In genomic region chr5:19547640-19548039, GRCh38 we compare ENCODE assay signal across 19 cellular contexts.
DNase-seq lines count a peak whose midpoint lies in the region; ATAC-seq, FAIRE-seq and TF ChIP-seq lines count a peak whose summit lies in the region.
"Had no signal": no experiment of that assay in that cellular context is flagged by ENCODE, and none has a peak within 500 bp of the region (broad histone marks: within the 10 kb centered on the region; RNA-seq: fewer than 3 reads in every experiment).

No MANE protein-coding gene starts in this region.

- intact Hi-C loops in ovary (cut with DNase I), result loop anchor here in 1 of 4 donors (10.0 kb wide), 1 partner anchor 983 kb away; no protein-coding TSS in a partner anchor

- no peak for DNase-seq in H54 (ENCODE audit: insufficient read length, low spot score)
- no peak for DNase-seq in RWPE2 (ENCODE audit: low spot score)
- DNase-seq in fibroblast of lung (ENCODE audit: low read depth in 2 of 2), result peak; percentile 72 to 87
- peak; percentile 87 for DNase-seq in renal cortical epithelial cell (ENCODE audit: low read depth)
- DNase-seq in NCI-H2081 (lab: John Stamatoyannopoulos, UW), result no peak
- no peak for DNase-seq in activated CD4-positive, alpha-beta T cell treated with anti-CD3 and anti-CD28 coated beads, Interleukin-2, amount 50 U/mL, for 4 hours
- DNase-seq in NOMO-1 treated with DMSO at 0.1 percent for 48 hours (lab: John Stamatoyannopoulos, UW; ENCODE audit: unreplicated experiment), result no peak
- DNase-seq in ovary, result no peak
- DNase-seq: activated CD4-positive, alpha-beta T cell treated with anti-CD3 and anti-CD28 coated beads for 1 hour; activated T-cell treated with anti-CD3 and anti-CD28 coated beads for 4 hours; gastrocnemius medialis; NCI-H1092 treated with DMSO at 0.1 percent for 48 hours; NCI-H510A; PC-9; stimulated activated CD8-positive, alpha-beta memory T cell treated with anti-CD3 and anti-CD28 coated beads, Interleukin-4, amount 100 ng/mL, for 48 hours; tibial artery had no signal

- TF ChIP-seq POLR2A in H54 (IDR thresholded peaks at IDR 0.05; ENCODE audit: low read depth, low read length) (no peak), ovary (IDR thresholded peaks at IDR 0.05) (no peak)

- H3K27me3 ChIP-seq in RWPE2 (ENCODE audit: insufficient read depth, poor library complexity, severe bottlenecking) (no peaks in the 10 kb centered on the region), fibroblast of lung (ENCODE audit: control insufficient read depth, insufficient read depth, low read length) (no peaks in the 10 kb centered on the region), ovary (no peaks in the 10 kb centered on the region)
- H3K27me3 ChIP-seq: BLaER1, gastrocnemius medialis, tibial artery had no signal

- FAIRE-seq in H54 (lab: Jason Lieb, UNC), result peak; percentile 64
- FAIRE-seq: islet of Langerhans had no signal

- H3K36me3 ChIP-seq in RWPE2 (ENCODE audit: low read depth), result no peaks in the 10 kb centered on the region
- no peaks in the 10 kb centered on the region for H3K36me3 ChIP-seq in fibroblast of lung (ENCODE audit: control insufficient read depth, insufficient read depth, low read length)
- no peaks in the 10 kb centered on the region for H3K36me3 ChIP-seq in ovary
- H3K36me3 ChIP-seq: BLaER1, gastrocnemius medialis, tibial artery had no signal

- no peaks in the 10 kb centered on the region for H4K20me1 ChIP-seq in fibroblast of lung (ENCODE audit: control insufficient read depth, extremely low read depth, insufficient read depth, low read length)
- H4K20me1 ChIP-seq: BLaER1 had no signal

- no peak overlapping the region for H2AFZ ChIP-seq in fibroblast of lung (ENCODE audit: low read length)
- H2AFZ ChIP-seq: GM23338, PC-9 had no signal

- WGBS in ovary, 3 donors, result 4 to 8% (median 6%) methylated on average over 3 of the region's 3 CpGs

- H3K9me3 ChIP-seq in RWPE2 (ENCODE audit: severe bottlenecking) (no peaks in the 10 kb centered on the region), fibroblast of lung (ENCODE audit: control insufficient read depth, insufficient read depth, low read depth, low read length) (no peaks in the 10 kb centered on the region), ovary (no peaks in the 10 kb centered on the region)
- H3K9me3 ChIP-seq: BLaER1, gastrocnemius medialis, tibial artery had no signal

- no peak overlapping the region for H3K27ac ChIP-seq in RWPE2 (ENCODE audit: poor library complexity, severe bottlenecking)
- no peak overlapping the region for H3K27ac ChIP-seq in fibroblast of lung (ENCODE audit: insufficient read depth, low read length)
- H3K27ac ChIP-seq in ovary, result no peak overlapping the region
- H3K27ac ChIP-seq: BLaER1, gastrocnemius medialis, PC-9, tibial artery had no signal

- TF ChIP-seq EP300 in ovary (IDR thresholded peaks at IDR 0.05), result no peak

- H3K4me1 ChIP-seq in RWPE2 (ENCODE audit: insufficient read depth, poor library complexity, severe bottlenecking) (peaks cover 6% of the 10 kb centered on the region), fibroblast of lung (ENCODE audit: control insufficient read depth, extremely low read depth, insufficient read depth, low read length) (no peaks in the 10 kb centered on the region), ovary (ENCODE audit: insufficient read depth) (no peaks in the 10 kb centered on the region)
- H3K4me1 ChIP-seq: BLaER1, gastrocnemius medialis, tibial artery had no signal

- no peak overlapping the region for H3K4me3 ChIP-seq in RWPE2 (ENCODE audit: severe bottlenecking)
- H3K4me3 ChIP-seq in fibroblast of lung (replicated peaks in 1 of 4; ENCODE audit: control extremely low read depth in 1 of 4, insufficient read depth in 1 of 4, low read depth in 3 of 4, low read length in 4 of 4), result no peak overlapping the region
- no peak overlapping the region for H3K4me3 ChIP-seq in ovary
- H3K4me3 ChIP-seq: BLaER1, gastrocnemius medialis, GM23338, PC-9, tibial artery had no signal

- TF ChIP-seq CTCF in RWPE2 (IDR thresholded peaks at IDR 0.05; ENCODE audit: poor library complexity, severe bottlenecking) (no peak), fibroblast of lung (conservative IDR thresholded peaks at IDR 0.05 in 1 of 2, IDR thresholded peaks at IDR 0.05 in 1 of 2; ENCODE audit: low read depth in 1 of 2, low read length in 2 of 2) (no peak), ovary (IDR thresholded peaks at IDR 0.05) (no peak)

- no peaks in the 10 kb centered on the region for H3K79me2 ChIP-seq in fibroblast of lung (ENCODE audit: control insufficient read depth, insufficient read depth, low read length)

- no peak overlapping the region for H3K9ac ChIP-seq in fibroblast of lung (ENCODE audit: insufficient read depth, low read length)
- H3K9ac ChIP-seq: BLaER1 had no signal

- no peak overlapping the region for H3K4me2 ChIP-seq in fibroblast of lung (ENCODE audit: extremely low read depth, insufficient read depth, low read length)
- H3K4me2 ChIP-seq: BLaER1, GM23338, PC-9 had no signal

- ATAC-seq in RWPE2 (ENCODE audit: low read depth), result 0 out of 3 replicates have a peak, but pooled peaks have one; percentile 40
- ATAC-seq: gastrocnemius medialis, GM23338 had no signal

Comparison
In these comparisons a context has a peak if more than half of its experiments do, and no peak if none do; other contexts are left out.
1. DNase-seq: peak in fibroblast of lung (2 of 2) and renal cortical epithelial cell (single experiment); none in H54 (single experiment), RWPE2 (single experiment), NCI-H2081 (0 of 2), activated CD4-positive, alpha-beta T cell treated with anti-CD3 and anti-CD28 coated beads, Interleukin-2, amount 50 U/mL, for 4 hours (0 of 2), NOMO-1 treated with DMSO at 0.1 percent for 48 hours (single experiment) and ovary (0 of 5).